Comparison of ENCODE assay signal across 18 cellular contexts in genomic region chr14:103144085-103144484, GRCh38. TPM values are rescaled to one million over a fixed set of nuclear protein-coding genes. Genes with fewer than 3 reads are reported as not detected.
DNase-seq lines count a peak whose midpoint lies in the region; ATAC-seq and TF ChIP-seq lines count a peak whose summit lies in the region.
"Had no signal": no experiment of that assay in that cellular context is flagged by ENCODE, and none has a peak within 500 bp of the region (broad histone marks: within the 10 kb centered on the region; RNA-seq: fewer than 3 reads in every experiment).

No MANE protein-coding gene starts in this region.

- peaks cover 3% of the 10 kb centered on the region; the same call in 1 of the 2 replicates for H3F3A ChIP-seq in GM23248 (ENCODE audit: insufficient read depth)
- no peaks in the 10 kb centered on the region for H3F3A ChIP-seq in PC-3 (ENCODE audit: low read length, unreplicated experiment)

- H2AFZ ChIP-seq in GM23248 = no peak overlapping the region
- peak overlapping the region; percentile 41; the same call in 1 of the 2 replicates for H2AFZ ChIP-seq in PC-3 (ENCODE audit: low read length)

- POLR2A ChIA-PET in PC-3 (lab: Charles Lee; ENCODE audit: unreplicated experiment) = no interaction called here

- no peak for TF ChIP-seq CTCF in PC-3 (conservative IDR thresholded peaks at IDR 0.05; ENCODE audit: low read depth, low read length)

- H3K27me3 ChIP-seq in GM23248 (replicated peaks; ENCODE audit: insufficient read depth) (no peaks in the 10 kb centered on the region), PC-3 (ENCODE audit: low read length) (no peaks in the 10 kb centered on the region)
- H3K27me3 ChIP-seq: uterus had no signal

- H3K36me3 ChIP-seq in GM23248 (ENCODE audit: low read depth) (no peaks in the 10 kb centered on the region), PC-3 (ENCODE audit: low read depth, low read length) (no peaks in the 10 kb centered on the region)
- H3K36me3 ChIP-seq: neutrophil, sigmoid colon, uterus had no signal

- H3K9ac ChIP-seq in GM23248 (peak overlapping the region; percentile 56), PC-3 (ENCODE audit: low read length) (no peak overlapping the region)

- no TSS peak for BruUV-seq in PC-3 (replicated peaks; lab: Mats Ljungman, UMichigan)

- DNase-seq in GM23248 (peak; percentile 89), PC-3 (peak; percentile 98), dedifferentiated amniotic fluid mesenchymal stem cell (ENCODE audit: extremely low spot score) (peak; percentile 82), renal cortical epithelial cell (ENCODE audit: low read depth) (peak; percentile 60), RPMI8226 (no peak)
- DNase-seq: activated CD4-positive, alpha-beta T cell treated with anti-CD3 and anti-CD28 coated beads for 48 hours; activated T-cell treated with anti-CD3 and anti-CD28 coated beads, Interleukin-2, amount 50 U/mL, for 48 hours; anterior cingulate cortex; COR-L47; dermis blood vessel endothelial cell; mesendoderm; sigmoid colon; stimulated activated naive CD4-positive, alpha-beta T cell treated with Interleukin-2 at 50 U/mL for 16 hours; uterus had no signal

- intact Hi-C loops in PC-3 (cut with micrococcal nuclease) = loop anchor here (5.0 kb wide), 2 partner anchors 37 to 43 kb away; no protein-coding TSS in a partner anchor

- H3K27ac ChIP-seq in GM23248 (peak overlapping the region; percentile 75), PC-3 (ENCODE audit: low read length) (peak overlapping the region; percentile 49)
- H3K27ac ChIP-seq: neutrophil, sigmoid colon, uterus had no signal

- ATAC-seq in PC-3 = peak; percentile 52
- no peak for ATAC-seq in HG02798 (IDR thresholded peaks at IDR 0.05; ENCODE audit: poor library complexity, unreplicated experiment)
- no peak for ATAC-seq in HG03175 (IDR thresholded peaks at IDR 0.05; ENCODE audit: unreplicated experiment)

- H3K4me3 ChIP-seq in GM23248 (no peak overlapping the region), PC-3 (ENCODE audit: low read length) (peak overlapping the region; percentile 36; the same call in 1 of the 2 replicates)
- H3K4me3 ChIP-seq: sigmoid colon, uterus had no signal

- no peaks in the 10 kb centered on the region for H3K79me2 ChIP-seq in GM23248 (ENCODE audit: insufficient read depth)
- no peaks in the 10 kb centered on the region for H3K79me2 ChIP-seq in PC-3 (ENCODE audit: low read length)

- CTCF ChIA-PET in PC-3 (lab: Charles Lee) = no interaction called here

- H3K9me3 ChIP-seq in GM23248 (ENCODE audit: low read depth) (no peaks in the 10 kb centered on the region), PC-3 (ENCODE audit: low read length) (no peaks in the 10 kb centered on the region)
- H3K9me3 ChIP-seq: neutrophil, sigmoid colon, uterus had no signal

- H3K9me2 ChIP-seq in GM23248 (ENCODE audit: insufficient read depth) (no peaks in the 10 kb centered on the region), PC-3 (replicated peaks; ENCODE audit: low read length) (no peaks in the 10 kb centered on the region)

- peaks cover 15% of the 10 kb centered on the region for H3K4me1 ChIP-seq in GM23248 (ENCODE audit: insufficient read depth)
- H3K4me1 ChIP-seq in PC-3 (ENCODE audit: insufficient read depth, low read length) = peaks cover 28% of the 10 kb centered on the region

- in situ Hi-C loops in GM23248 (cut with MboI) = no loop called here

- H3K4me2 ChIP-seq in GM23248 (ENCODE audit: unreplicated experiment) (peak overlapping the region; percentile 9), PC-3 (ENCODE audit: low read length) (peak overlapping the region; percentile 81)

- WGBS in GM23248 (ENCODE audit: low coverage in 1 of 2, low lambda C conversion rate in 2 of 2, missing lambda C conversion rate in 2 of 2), 2 experiments = 0% methylated on average over 4 of the region's 4 CpGs

- H4K20me1 ChIP-seq in GM23248 (ENCODE audit: insufficient read depth) (no peaks in the 10 kb centered on the region), PC-3 (ENCODE audit: low read length) (no peaks in the 10 kb centered on the region)

RNA-seq across cellular contexts. Expression of gene TNFAIP2, which starts 20.8 kb away (rescaled TPM):
- total RNA-seq in GM23248 (2014; rRNA removed; shearing (Covaris generic)) = 45.0 and 51.8 TPM in 2 replicates
- 9.2 and 9.6 TPM in 2 replicates for polyA plus RNA-seq in GM23248 (2016; fragmentation: Nextera tagmentation; extraction: Ambion mirVana)
- total RNA-seq in PC-3 (2014; rRNA removed) = 80.7 and 87.3 TPM in 2 replicates
- total RNA-seq in renal cortical epithelial cell = 530 and 1,373 TPM in 2 replicates

RNA-seq across cellular contexts. Expression of gene EXOC3L4, which starts 49.6 kb away (rescaled TPM):
- not detected in 2 replicates for total RNA-seq in GM23248 (2014; rRNA removed; shearing (Covaris generic))
- not detected in 2 replicates for polyA plus RNA-seq in GM23248 (2016; fragmentation: Nextera tagmentation; extraction: Ambion mirVana)
- total RNA-seq in PC-3 (2014; rRNA removed) = 1.4 and 2.0 TPM in 2 replicates
- 0.94 and 2.1 TPM in 2 replicates for total RNA-seq in renal cortical epithelial cell
- total RNA-seq: dermis blood vessel endothelial cell; T-helper 1 cell treated with Interleukin-12 subunit alpha and Interleukin-12 subunit beta and Interleukin-4 antibody, amounts not matched to agents 30 ng/mL and 1 ng/mL, for 36 hours had no signal
